11 cellular contexts compared by ENCODE assay signal in the genomic region with DNA sequence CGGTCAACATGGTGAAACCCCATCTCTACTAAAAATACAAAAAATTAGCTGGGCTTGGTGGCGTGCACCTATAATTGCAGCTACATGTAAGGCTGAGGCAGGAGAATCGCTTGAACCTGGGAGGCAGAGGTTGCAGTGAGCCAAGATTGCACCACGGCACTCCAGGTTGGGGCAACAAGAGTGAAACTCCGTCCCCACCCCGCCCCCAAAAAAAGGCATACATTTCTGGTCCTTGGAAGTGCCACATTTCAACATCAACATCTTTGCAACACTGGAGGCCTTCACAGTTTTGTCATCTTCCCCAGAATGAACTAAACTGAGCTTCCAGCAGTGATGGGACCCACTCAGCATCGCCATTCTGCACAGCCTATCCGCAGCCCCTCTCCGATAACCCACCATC. TPM values are rescaled to one million over a fixed set of nuclear protein-coding genes. Genes with fewer than 3 reads are reported as not detected.
DNase-seq lines count a peak whose midpoint lies in the region; ATAC-seq and TF ChIP-seq lines count a peak whose summit lies in the region.
"Had no signal": no experiment of that assay in that cellular context is flagged by ENCODE, and none has a peak within 500 bp of the region (broad histone marks: within the 10 kb centered on the region; RNA-seq: fewer than 3 reads in every experiment).

No MANE protein-coding gene starts in this region.

- TF ChIP-seq CTCF in VCaP (conservative IDR thresholded peaks at IDR 0.05) (no peak), hepatocyte (IDR thresholded peaks at IDR 0.05; ENCODE audit: poor library complexity) (no peak)

- H3K4me1 ChIP-seq in hepatocyte (ENCODE audit: insufficient read depth), result peaks cover 30% of the 10 kb centered on the region

- no peaks in the 10 kb centered on the region for H3K9me3 ChIP-seq in KOPT-K1 (ENCODE audit: insufficient read depth, low read length, poor library complexity, severe bottlenecking)
- H3K9me3 ChIP-seq in hepatocyte (ENCODE audit: low read depth), result no peaks in the 10 kb centered on the region

- WGBS in hepatocyte (ENCODE audit: low lambda C conversion rate, missing lambda C conversion rate), result 95% methylated on average over 9 of the region's 9 CpGs

- peaks cover 69% of the 10 kb centered on the region for H3K79me2 ChIP-seq in hepatocyte

- no peaks in the 10 kb centered on the region for H3K9me2 ChIP-seq in hepatocyte (replicated peaks; ENCODE audit: insufficient read depth)

- peaks cover 65% of the 10 kb centered on the region for H3K36me3 Mint-ChIP-seq in stimulated activated effector memory CD8-positive, alpha-beta T cell treated with anti-CD3 and anti-CD28 coated beads, Interleukin-12 subunit alpha, Interleukin-12 subunit beta, amount 100 ng/mL, for 72 hours
- H3K36me3 Mint-ChIP-seq: activated naive CD4-positive, alpha-beta T cell treated with anti-CD3 and anti-CD28 coated beads, Interleukin-2, amount 50 U/mL, for 72 hours had no signal

- H3K4me2 ChIP-seq in hepatocyte, result peak overlapping the region; percentile 44

- H4K20me1 ChIP-seq in hepatocyte (ENCODE audit: insufficient read depth, poor library complexity, severe bottlenecking), result peaks cover 22% of the 10 kb centered on the region

- no peaks in the 10 kb centered on the region for H3K9me3 Mint-ChIP-seq in stimulated activated effector memory CD8-positive, alpha-beta T cell treated with anti-CD3 and anti-CD28 coated beads, Interleukin-12 subunit alpha, Interleukin-12 subunit beta, amount 100 ng/mL, for 72 hours
- H3K9me3 Mint-ChIP-seq: activated naive CD4-positive, alpha-beta T cell treated with anti-CD3 and anti-CD28 coated beads, Interleukin-2, amount 50 U/mL, for 72 hours had no signal

- H3K4me1 Mint-ChIP-seq in stimulated activated effector memory CD8-positive, alpha-beta T cell treated with anti-CD3 and anti-CD28 coated beads, Interleukin-12 subunit alpha, Interleukin-12 subunit beta, amount 100 ng/mL, for 72 hours, result peaks cover 89% of the 10 kb centered on the region

- no peak overlapping the region for H2AFZ ChIP-seq in hepatocyte

- DNase-seq in hepatocyte (ENCODE audit: low spot score), result no peak
- no peak for DNase-seq in stimulated activated effector memory CD8-positive, alpha-beta T cell treated with anti-CD3 and anti-CD28 coated beads, Interleukin-12 subunit alpha, Interleukin-12 subunit beta, amount 100 ng/mL, for 72 hours (ENCODE audit: low spot score in 2 of 2)
- no peak for DNase-seq in AG20443 (ENCODE audit: low spot score)
- no peak for DNase-seq in activated CD4-positive, CD25-positive, alpha-beta regulatory T cell treated with anti-CD3 and anti-CD28 coated beads, Interleukin-2, amount 50 U/mL, for 72 hours
- DNase-seq: effector CD8-positive, alpha-beta T cell; NCI-H446; RPMI8226 had no signal

- no peak overlapping the region for H3K4me3 ChIP-seq in hepatocyte

- peaks cover 29% of the 10 kb centered on the region; the same call in 1 of the 2 replicates for H3K36me3 ChIP-seq in KOPT-K1 (ENCODE audit: insufficient read depth, low read length)
- no peaks in the 10 kb centered on the region for H3K36me3 ChIP-seq in hepatocyte (replicated peaks; ENCODE audit: insufficient read depth, low read depth)

- peak overlapping the region; percentile 41 for H3K4me3 Mint-ChIP-seq in stimulated activated effector memory CD8-positive, alpha-beta T cell treated with anti-CD3 and anti-CD28 coated beads, Interleukin-12 subunit alpha, Interleukin-12 subunit beta, amount 100 ng/mL, for 72 hours

- ATAC-seq in stimulated activated effector memory CD8-positive, alpha-beta T cell treated with anti-CD3 and anti-CD28 coated beads, Interleukin-12 subunit alpha, Interleukin-12 subunit beta, amount 100 ng/mL, for 72 hours, result no peak
- ATAC-seq in HG03045 (IDR thresholded peaks at IDR 0.05; ENCODE audit: unreplicated experiment), result no peak
- ATAC-seq: activated naive CD4-positive, alpha-beta T cell treated with anti-CD3 and anti-CD28 coated beads, Interleukin-2, amount 50 U/mL, for 72 hours had no signal

- H3K27ac ChIP-seq in KOPT-K1 (ENCODE audit: low read depth, low read length, poor library complexity, severe bottlenecking), result peak overlapping the region; percentile 93
- peak overlapping the region; percentile 72 for H3K27ac ChIP-seq in VCaP
- peak overlapping the region; percentile 35 for H3K27ac ChIP-seq in hepatocyte

- peak overlapping the region; percentile 99 for H3K27ac Mint-ChIP-seq in stimulated activated effector memory CD8-positive, alpha-beta T cell treated with anti-CD3 and anti-CD28 coated beads, Interleukin-12 subunit alpha, Interleukin-12 subunit beta, amount 100 ng/mL, for 72 hours

- no peaks in the 10 kb centered on the region for H3K27me3 ChIP-seq in hepatocyte

RNA-seq across cellular contexts. Expression of a gene that starts 36.6 kb away (rescaled TPM):
- 20.6 and 23.6 TPM in 2 replicates for total RNA-seq in hepatocyte
- 9.1 and 10.3 TPM in 2 replicates for polyA plus RNA-seq in hepatocyte

Comparison
In these comparisons a context has a peak if more than half of its experiments do, and no peak if none do; other contexts are left out.
1. H3K27ac ChIP-seq: peak in every context shown above with its lines; median percentile 93 in KOPT-K1; 72 in VCaP; 35 in hepatocyte.